ENCODE assay signal across 34 cellular contexts in genomic region chr2:14552818-14553217, GRCh38.
"Had no signal": no experiment of that assay in that cellular context is flagged by ENCODE, and none has a peak within 500 bp of the region (broad histone marks: within the 10 kb centered on the region; RNA-seq: fewer than 3 reads in every experiment).

No MANE protein-coding gene starts in this region.

- H3K9me3 Mint-ChIP-seq: activated B cell treated with CpG ODN at 0.5 μM for 24 hours; activated CD4-positive, alpha-beta memory T cell treated with anti-CD3 and anti-CD28 coated beads for 36 hours; activated naive CD4-positive, alpha-beta T cell treated with anti-CD3 and anti-CD28 coated beads for 36 hours; activated naive CD4-positive, alpha-beta T cell treated with anti-CD3 and anti-CD28 coated beads, Interleukin-2, amount 50 U/mL, for 24 hours; activated naive CD8-positive, alpha-beta T cell treated with anti-CD3 and anti-CD28 coated beads for 36 hours; activated naive CD8-positive, alpha-beta T cell treated with anti-CD3 and anti-CD28 coated beads, Interleukin-2, amount 50 U/mL, for 24 hours; activated T-helper 1 cell treated with anti-CD3 and anti-CD28 coated beads, Interleukin-12 subunit alpha, Interleukin-12 subunit beta, Interleukin-2, Interleukin-4 antibody, amounts not matched to agents 30 ng/mL and 10 ng/mL and 1 ng/mL, durations not matched to agents 14 hours and 24 hours and 36 hours; activated T-helper 2 cell treated with anti-CD3 and anti-CD28 coated beads, Interferon-gamma antibody, Interleukin-2, Interleukin-4, amounts not matched to agents 10 μg/mL and 5 μg/mL and 100 μg/mL, durations not matched to agents 14 hours and 24 hours and 36 hours; brain; T-helper 2 cell treated with Interferon-gamma antibody and Interleukin-4, amounts not matched to agents 5 μg/mL and 100 μg/mL, for 36 hours had no signal

- H3K9me3 ChIP-seq: adrenal gland, gastroesophageal sphincter, heart right ventricle had no signal

- H3K4me3 ChIP-seq: adrenal gland, gastroesophageal sphincter, heart right ventricle had no signal

- DNase-seq: activated B cell treated with CpG ODN at 0.5 μM for 24 hours; activated CD4-positive, alpha-beta memory T cell treated with anti-CD3 and anti-CD28 coated beads for 36 hours; activated CD4-positive, alpha-beta T cell treated with anti-CD3 and anti-CD28 coated beads for 48 hours; activated CD8-positive, alpha-beta memory T cell treated with anti-CD3 and anti-CD28 coated beads, Interleukin-2, amount 10 ng/mL, durations not matched to agents 7 days and 5 days; activated CD8-positive, alpha-beta memory T cell treated with anti-CD3 and anti-CD28 coated beads, Interleukin-2, amount 50 U/mL, for 4 hours; activated CD8-positive, alpha-beta T cell treated with anti-CD3 and anti-CD28 coated beads, Interleukin-2, amount 10 ng/mL, durations not matched to agents 7 days and 5 days; activated effector memory CD4-positive, alpha-beta T cell treated with anti-CD3 and anti-CD28 coated beads, Interleukin-2, amount 50 U/mL, for 16 hours; activated naive CD4-positive, alpha-beta T cell treated with anti-CD3 and anti-CD28 coated beads for 36 hours; activated naive CD8-positive, alpha-beta T cell treated with anti-CD3 and anti-CD28 coated beads for 36 hours; activated naive CD8-positive, alpha-beta T cell treated with anti-CD3 and anti-CD28 coated beads, Interleukin-2, amount 50 U/mL, for 24 hours; activated T-cell treated with anti-CD3 and anti-CD28 coated beads, Interleukin-2, amount 50 U/mL, for 1 hour; activated T-cell treated with anti-CD3 and anti-CD28 coated beads, Interleukin-2, amount 50 U/mL, for 48 hours; adrenal gland; amygdala; aorta; caudate nucleus; cortex of kidney; dermis blood vessel endothelial cell; effector CD4-positive, alpha-beta T cell; foreskin melanocyte; heart right ventricle; SW 1271; T-helper 1 cell; T-helper 17 cell; T1000; WERI-Rb-1 had no signal

- H3K4me1 ChIP-seq: adrenal gland, gastroesophageal sphincter, heart right ventricle had no signal

- H3K27ac ChIP-seq: adrenal gland, gastroesophageal sphincter, heart right ventricle, WERI-Rb-1 had no signal

- ATAC-seq: activated CD4-positive, CD25-positive, alpha-beta regulatory T cell treated with anti-CD3 and anti-CD28 coated beads, Interleukin-2, amount 50 U/mL, for 24 hours; activated CD8-positive, alpha-beta memory T cell treated with anti-CD3 and anti-CD28 coated beads, Interleukin-2, amount 10 ng/mL, durations not matched to agents 7 days and 5 days; activated CD8-positive, alpha-beta T cell treated with anti-CD3 and anti-CD28 coated beads, Interleukin-2, amount 10 ng/mL, durations not matched to agents 7 days and 5 days; activated naive CD8-positive, alpha-beta T cell treated with anti-CD3 and anti-CD28 coated beads, Interleukin-2, amount 50 U/mL, for 24 hours; esophagus mucosa; gastroesophageal sphincter; heart right ventricle; T-helper 17 cell had no signal

- H3K4me3 Mint-ChIP-seq: activated B cell treated with CpG ODN at 0.5 μM for 24 hours; activated CD4-positive, alpha-beta memory T cell treated with anti-CD3 and anti-CD28 coated beads for 36 hours; activated CD8-positive, alpha-beta memory T cell treated with anti-CD3 and anti-CD28 coated beads, Interleukin-2, amount 10 ng/mL, durations not matched to agents 7 days and 5 days; activated CD8-positive, alpha-beta T cell treated with anti-CD3 and anti-CD28 coated beads, Interleukin-2, amount 10 ng/mL, durations not matched to agents 7 days and 5 days; activated naive CD4-positive, alpha-beta T cell treated with anti-CD3 and anti-CD28 coated beads for 36 hours; activated naive CD4-positive, alpha-beta T cell treated with anti-CD3 and anti-CD28 coated beads, Interleukin-2, amount 50 U/mL, for 24 hours; activated naive CD8-positive, alpha-beta T cell treated with anti-CD3 and anti-CD28 coated beads for 36 hours; activated naive CD8-positive, alpha-beta T cell treated with anti-CD3 and anti-CD28 coated beads, Interleukin-2, amount 50 U/mL, for 24 hours; activated T-helper 1 cell treated with anti-CD3 and anti-CD28 coated beads, Interleukin-12 subunit alpha, Interleukin-12 subunit beta, Interleukin-2, Interleukin-4 antibody, amounts not matched to agents 30 ng/mL and 10 ng/mL and 1 ng/mL, durations not matched to agents 14 hours and 24 hours and 36 hours; brain; T-helper 17 cell; T-helper 2 cell treated with Interferon-gamma antibody and Interleukin-4, amounts not matched to agents 5 μg/mL and 100 μg/mL, for 36 hours had no signal

- H3K27me3 Mint-ChIP-seq: activated B cell treated with CpG ODN at 0.5 μM for 24 hours; activated CD4-positive, alpha-beta memory T cell treated with anti-CD3 and anti-CD28 coated beads for 36 hours; activated CD8-positive, alpha-beta memory T cell treated with anti-CD3 and anti-CD28 coated beads, Interleukin-2, amount 10 ng/mL, durations not matched to agents 7 days and 5 days; activated naive CD4-positive, alpha-beta T cell treated with anti-CD3 and anti-CD28 coated beads, Interleukin-2, amount 50 U/mL, for 24 hours; activated naive CD8-positive, alpha-beta T cell treated with anti-CD3 and anti-CD28 coated beads for 36 hours; activated naive CD8-positive, alpha-beta T cell treated with anti-CD3 and anti-CD28 coated beads, Interleukin-2, amount 50 U/mL, for 24 hours; brain; T-helper 17 cell had no signal

- H3K36me3 Mint-ChIP-seq: activated CD4-positive, alpha-beta memory T cell treated with anti-CD3 and anti-CD28 coated beads for 36 hours; activated CD8-positive, alpha-beta memory T cell treated with anti-CD3 and anti-CD28 coated beads, Interleukin-2, amount 10 ng/mL, durations not matched to agents 7 days and 5 days; activated naive CD4-positive, alpha-beta T cell treated with anti-CD3 and anti-CD28 coated beads, Interleukin-2, amount 50 U/mL, for 24 hours; activated naive CD8-positive, alpha-beta T cell treated with anti-CD3 and anti-CD28 coated beads for 36 hours; brain had no signal

- H3K27ac Mint-ChIP-seq: activated B cell treated with CpG ODN at 0.5 μM for 24 hours; activated CD4-positive, alpha-beta memory T cell treated with anti-CD3 and anti-CD28 coated beads for 36 hours; activated CD8-positive, alpha-beta memory T cell treated with anti-CD3 and anti-CD28 coated beads, Interleukin-2, amount 10 ng/mL, durations not matched to agents 7 days and 5 days; activated CD8-positive, alpha-beta T cell treated with anti-CD3 and anti-CD28 coated beads, Interleukin-2, amount 10 ng/mL, durations not matched to agents 7 days and 5 days; activated naive CD4-positive, alpha-beta T cell treated with anti-CD3 and anti-CD28 coated beads for 36 hours; activated naive CD4-positive, alpha-beta T cell treated with anti-CD3 and anti-CD28 coated beads, Interleukin-2, amount 50 U/mL, for 24 hours; activated naive CD8-positive, alpha-beta T cell treated with anti-CD3 and anti-CD28 coated beads for 36 hours; activated naive CD8-positive, alpha-beta T cell treated with anti-CD3 and anti-CD28 coated beads, Interleukin-2, amount 50 U/mL, for 24 hours; activated T-helper 1 cell treated with anti-CD3 and anti-CD28 coated beads, Interleukin-12 subunit alpha, Interleukin-12 subunit beta, Interleukin-2, Interleukin-4 antibody, amounts not matched to agents 30 ng/mL and 10 ng/mL and 1 ng/mL, durations not matched to agents 14 hours and 24 hours and 36 hours; activated T-helper 2 cell treated with anti-CD3 and anti-CD28 coated beads, Interferon-gamma antibody, Interleukin-2, Interleukin-4, amounts not matched to agents 10 μg/mL and 5 μg/mL and 100 μg/mL, durations not matched to agents 14 hours and 24 hours and 36 hours; brain; T-helper 17 cell; T-helper 2 cell treated with Interferon-gamma antibody and Interleukin-4, amounts not matched to agents 5 μg/mL and 100 μg/mL, for 36 hours had no signal

- H3K36me3 ChIP-seq: adrenal gland, gastroesophageal sphincter, heart right ventricle, WERI-Rb-1 had no signal

- H3K27me3 ChIP-seq: adrenal gland, gastroesophageal sphincter, heart right ventricle had no signal

- H3K4me1 Mint-ChIP-seq: activated B cell treated with CpG ODN at 0.5 μM for 24 hours; activated CD8-positive, alpha-beta memory T cell treated with anti-CD3 and anti-CD28 coated beads, Interleukin-2, amount 10 ng/mL, durations not matched to agents 7 days and 5 days; activated naive CD4-positive, alpha-beta T cell treated with anti-CD3 and anti-CD28 coated beads, Interleukin-2, amount 50 U/mL, for 24 hours; activated naive CD8-positive, alpha-beta T cell treated with anti-CD3 and anti-CD28 coated beads for 36 hours; activated naive CD8-positive, alpha-beta T cell treated with anti-CD3 and anti-CD28 coated beads, Interleukin-2, amount 50 U/mL, for 24 hours; brain; T-helper 17 cell had no signal
